23 cellular contexts compared by ENCODE assay signal in the genomic region with DNA sequence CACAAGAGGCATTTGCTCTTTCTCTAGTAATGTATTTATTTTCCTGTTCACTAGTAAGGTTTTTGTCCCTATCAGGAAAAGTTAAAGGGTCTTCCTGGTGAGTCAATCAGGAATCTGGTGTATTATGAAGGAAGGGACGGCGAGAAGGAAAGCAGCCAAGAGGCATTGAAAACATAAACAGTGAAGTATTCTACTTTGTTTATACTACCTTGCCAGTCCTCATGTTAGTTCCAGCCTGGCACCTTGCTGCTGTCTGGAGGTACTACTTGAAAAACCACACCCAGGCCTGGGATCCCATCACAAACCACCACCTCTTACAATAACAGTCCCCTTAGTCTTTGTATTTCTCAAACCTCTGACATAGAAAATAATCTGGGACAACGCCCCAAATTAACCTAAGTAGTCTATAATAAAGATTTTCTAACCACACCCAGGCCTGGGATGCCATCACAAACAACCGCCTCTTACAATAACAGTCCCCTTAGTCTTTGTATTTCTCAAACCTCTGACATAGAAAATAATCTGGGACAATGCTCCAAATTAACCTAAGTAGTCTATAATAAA.
"Had no signal": no experiment of that assay in that cellular context is flagged by ENCODE, and none has a peak within 500 bp of the region (broad histone marks: within the 10 kb centered on the region; RNA-seq: fewer than 3 reads in every experiment).

No MANE protein-coding gene starts in this region.

- H3K4me1 ChIP-seq: adrenal gland, ascending aorta, right lobe of liver, stomach, transverse colon, uterus had no signal

- ATAC-seq: left lung; naive thymus-derived CD8-positive, alpha-beta T cell; right lobe of liver; stimulated activated effector memory CD8-positive, alpha-beta T cell treated with anti-CD3 and anti-CD28 coated beads, Interleukin-12 subunit alpha, Interleukin-12 subunit beta, amount 100 ng/mL, for 72 hours had no signal

- H3K27me3 ChIP-seq: adrenal gland, ascending aorta, left lung, neural progenitor cell, right lobe of liver, stomach, transverse colon, uterus had no signal

- H3K4me1 Mint-ChIP-seq: naive thymus-derived CD8-positive, alpha-beta T cell; stimulated activated effector memory CD8-positive, alpha-beta T cell treated with anti-CD3 and anti-CD28 coated beads, Interleukin-12 subunit alpha, Interleukin-12 subunit beta, amount 100 ng/mL, for 72 hours had no signal

- H2AFZ ChIP-seq: neural progenitor cell had no signal

- H3K4me3 ChIP-seq: adrenal gland, ascending aorta, left lung, neural progenitor cell, right lobe of liver, skin epidermis, stomach, transverse colon, uterus had no signal

- H3K9ac ChIP-seq: neural progenitor cell had no signal

- H3K4me2 ChIP-seq: neural progenitor cell had no signal

- H3K36me3 Mint-ChIP-seq: activated naive CD8-positive, alpha-beta T cell; mesothelial cell of epicardium; naive thymus-derived CD8-positive, alpha-beta T cell; neural progenitor cell; stimulated activated effector memory CD8-positive, alpha-beta T cell treated with anti-CD3 and anti-CD28 coated beads, Interleukin-12 subunit alpha, Interleukin-12 subunit beta, amount 100 ng/mL, for 72 hours had no signal

- H3K27ac Mint-ChIP-seq: activated naive CD8-positive, alpha-beta T cell; mesothelial cell of epicardium; naive thymus-derived CD8-positive, alpha-beta T cell; neural progenitor cell; stimulated activated effector memory CD8-positive, alpha-beta T cell treated with anti-CD3 and anti-CD28 coated beads, Interleukin-12 subunit alpha, Interleukin-12 subunit beta, amount 100 ng/mL, for 72 hours had no signal

- H3K4me3 Mint-ChIP-seq: activated naive CD8-positive, alpha-beta T cell; mesothelial cell of epicardium; naive thymus-derived CD8-positive, alpha-beta T cell; neural progenitor cell; stimulated activated effector memory CD8-positive, alpha-beta T cell treated with anti-CD3 and anti-CD28 coated beads, Interleukin-12 subunit alpha, Interleukin-12 subunit beta, amount 100 ng/mL, for 72 hours had no signal

- H3K36me3 ChIP-seq: adrenal gland, ascending aorta, left lung, neural progenitor cell, right lobe of liver, stomach, transverse colon, uterus had no signal

- H3K9me3 ChIP-seq: adrenal gland, ascending aorta, left lung, right lobe of liver, stomach, transverse colon, uterus had no signal

- H3K27ac ChIP-seq: adrenal gland, ascending aorta, left lung, neural progenitor cell, right lobe of liver, stomach, transverse colon, uterus had no signal

- DNase-seq: activated CD4-positive, alpha-beta T cell treated with anti-CD3 and anti-CD28 coated beads for 1 hour; activated CD4-positive, alpha-beta T cell treated with anti-CD3 and anti-CD28 coated beads, Interleukin-2, amount 50 U/mL, for 1 hour; activated gamma-delta T cell treated with Interleukin-2 at 50 U/mL for 16 hours; activated T-cell treated with anti-CD3 and anti-CD28 coated beads, Interleukin-2, amount 50 U/mL, for 1 hour; adrenal gland; central memory CD4-positive, alpha-beta T cell; dermis blood vessel endothelial cell; effector CD8-positive, alpha-beta T cell; foreskin melanocyte; left lung; naive thymus-derived CD8-positive, alpha-beta T cell; posterior cingulate gyrus; right lobe of liver; stimulated activated CD4-positive, alpha-beta T cell treated with anti-CD3 and anti-CD28 coated beads, Interleukin-2, amount 100 ng/mL, for 24 hours; stomach; transverse colon; uterus had no signal

- H3K9me3 Mint-ChIP-seq: neural progenitor cell had no signal
